19 cellular contexts compared by ENCODE assay signal in genomic region chr10:45589009-45589408, GRCh38.
"Had no signal": no experiment of that assay in that cellular context is flagged by ENCODE, and none has a peak within 500 bp of the region (broad histone marks: within the 10 kb centered on the region; RNA-seq: fewer than 3 reads in every experiment).

No MANE protein-coding gene starts in this region.

- H3K4me3 ChIP-seq: coronary artery, dorsolateral prefrontal cortex, esophagus muscularis mucosa, gastroesophageal sphincter, heart left ventricle, hepatocyte, left ventricle myocardium inferior, lower lobe of right lung had no signal

- H3K27ac ChIP-seq: coronary artery, dorsolateral prefrontal cortex, esophagus muscularis mucosa, foreskin keratinocyte, gastroesophageal sphincter, heart left ventricle, hepatocyte, left ventricle myocardium inferior, lower lobe of right lung had no signal

- H3K36me3 ChIP-seq: gastroesophageal sphincter had no signal

- H3K27me3 ChIP-seq: dorsolateral prefrontal cortex, esophagus muscularis mucosa, foreskin keratinocyte, gastroesophageal sphincter, heart left ventricle, hepatocyte had no signal

- DNase-seq: dermis blood vessel endothelial cell; dorsolateral prefrontal cortex; effector CD4-positive, alpha-beta T cell; effector memory CD4-positive, alpha-beta T cell; foreskin keratinocyte; heart left ventricle; hypothalamus; immature natural killer cell; islet precursor cell; kidney; kidney glomerular epithelial cell; left ventricle myocardium inferior; lower lobe of right lung; mesenchymal stem cell; naive thymus-derived CD4-positive, alpha-beta T cell had no signal

- H3K9me3 ChIP-seq: esophagus muscularis mucosa, gastroesophageal sphincter, lower lobe of right lung had no signal

- ATAC-seq: foreskin keratinocyte; gastroesophageal sphincter; heart left ventricle; lower lobe of right lung; naive thymus-derived CD4-positive, alpha-beta T cell had no signal
